34 cellular contexts compared by ENCODE assay signal in the genomic region with DNA sequence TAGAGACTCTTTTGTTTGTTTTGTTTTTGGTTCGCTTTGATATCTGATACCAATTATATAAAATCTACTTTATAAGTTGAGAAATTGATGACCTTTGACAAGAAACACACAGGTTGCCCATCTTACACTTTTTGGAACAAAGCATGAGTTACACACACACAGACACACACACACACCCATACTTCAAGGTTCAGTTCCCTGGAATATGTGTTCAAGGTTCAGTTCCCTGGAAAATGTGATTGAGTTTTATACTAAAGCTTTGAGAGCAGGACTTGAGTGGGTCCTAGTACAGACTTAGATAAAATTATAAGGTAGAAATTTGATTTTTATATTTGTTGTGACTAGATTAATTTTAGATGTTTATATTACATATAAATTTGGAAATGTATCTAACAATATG.
"Had no signal": no experiment of that assay in that cellular context is flagged by ENCODE, and none has a peak within 500 bp of the region (broad histone marks: within the 10 kb centered on the region; RNA-seq: fewer than 3 reads in every experiment).

No MANE protein-coding gene starts in this region.

- H3K36me3 ChIP-seq: ascending aorta, breast epithelium, cardiac muscle cell, colonic mucosa, esophagus squamous epithelium, gastroesophageal sphincter, WERI-Rb-1 had no signal

- FAIRE-seq: endometrium, endothelial cell of umbilical vein had no signal

- ATAC-seq: activated CD4-positive, alpha-beta T cell treated with anti-CD3 and anti-CD28 coated beads for 36 hours; activated CD8-positive, alpha-beta memory T cell treated with anti-CD3 and anti-CD28 coated beads, Interleukin-2, amount 10 ng/mL, durations not matched to agents 7 days and 5 days; activated CD8-positive, alpha-beta T cell treated with anti-CD3 and anti-CD28 coated beads, Interleukin-2, amount 10 ng/mL, durations not matched to agents 7 days and 5 days; activated naive CD4-positive, alpha-beta T cell treated with anti-CD3 and anti-CD28 coated beads, Interleukin-2, amount 50 U/mL, for 72 hours; activated T-cell treated with anti-CD3 and anti-CD28 coated beads, Interleukin-2, amount 50 U/mL, for 72 hours; gastroesophageal sphincter; T-helper 17 cell had no signal

- H3K9me3 Mint-ChIP-seq: activated CD4-positive, alpha-beta memory T cell treated with anti-CD3 and anti-CD28 coated beads for 36 hours; activated CD4-positive, alpha-beta T cell treated with anti-CD3 and anti-CD28 coated beads, Interleukin-2, amount 10 ng/mL, durations not matched to agents 24 days and 14 days; activated naive CD4-positive, alpha-beta T cell treated with anti-CD3 and anti-CD28 coated beads, Interleukin-2, amount 10 ng/mL, durations not matched to agents 7 days and 5 days; activated naive CD4-positive, alpha-beta T cell treated with anti-CD3 and anti-CD28 coated beads, Interleukin-2, amount 50 U/mL, for 72 hours; activated naive CD8-positive, alpha-beta T cell treated with anti-CD3 and anti-CD28 coated beads, Interleukin-2, amount 10 ng/mL, durations not matched to agents 7 days and 5 days; activated T-cell treated with anti-CD3 and anti-CD28 coated beads, Interleukin-2, amount 50 U/mL, for 72 hours; T-helper 2 cell treated with Interferon-gamma antibody and Interleukin-4, amounts not matched to agents 5 μg/mL and 100 μg/mL, for 36 hours had no signal

- H3K4me1 ChIP-seq: ascending aorta, breast epithelium, colonic mucosa, esophagus squamous epithelium, gastroesophageal sphincter had no signal

- H3K36me3 Mint-ChIP-seq: activated CD4-positive, alpha-beta memory T cell treated with anti-CD3 and anti-CD28 coated beads for 36 hours; activated CD8-positive, alpha-beta memory T cell treated with anti-CD3 and anti-CD28 coated beads, Interleukin-2, amount 10 ng/mL, durations not matched to agents 7 days and 5 days; activated naive CD4-positive, alpha-beta T cell treated with anti-CD3 and anti-CD28 coated beads, Interleukin-2, amount 10 ng/mL, durations not matched to agents 7 days and 5 days; activated naive CD4-positive, alpha-beta T cell treated with anti-CD3 and anti-CD28 coated beads, Interleukin-2, amount 50 U/mL, for 72 hours; activated naive CD8-positive, alpha-beta T cell treated with anti-CD3 and anti-CD28 coated beads, Interleukin-2, amount 10 ng/mL, durations not matched to agents 7 days and 5 days; brain had no signal

- H3K9me3 ChIP-seq: ascending aorta, breast epithelium, colonic mucosa, esophagus squamous epithelium, gastroesophageal sphincter had no signal

- H3K4me3 Mint-ChIP-seq: activated CD4-positive, alpha-beta memory T cell treated with anti-CD3 and anti-CD28 coated beads for 36 hours; activated CD4-positive, alpha-beta T cell treated with anti-CD3 and anti-CD28 coated beads for 36 hours; activated CD4-positive, alpha-beta T cell treated with anti-CD3 and anti-CD28 coated beads, Interleukin-2, amount 10 ng/mL, durations not matched to agents 24 days and 14 days; activated CD8-positive, alpha-beta memory T cell treated with anti-CD3 and anti-CD28 coated beads, Interleukin-2, amount 10 ng/mL, durations not matched to agents 7 days and 5 days; activated CD8-positive, alpha-beta T cell treated with anti-CD3 and anti-CD28 coated beads, Interleukin-2, amount 10 ng/mL, durations not matched to agents 7 days and 5 days; activated naive CD4-positive, alpha-beta T cell treated with anti-CD3 and anti-CD28 coated beads, Interleukin-2, amount 10 ng/mL, durations not matched to agents 7 days and 5 days; activated naive CD8-positive, alpha-beta T cell treated with anti-CD3 and anti-CD28 coated beads, Interleukin-2, amount 10 ng/mL, durations not matched to agents 7 days and 5 days; activated T-cell treated with anti-CD3 and anti-CD28 coated beads, Interleukin-2, amount 50 U/mL, for 72 hours; brain; T-helper 2 cell treated with Interferon-gamma antibody and Interleukin-4, amounts not matched to agents 5 μg/mL and 100 μg/mL, for 36 hours had no signal

- H3K27ac Mint-ChIP-seq: activated CD4-positive, alpha-beta memory T cell treated with anti-CD3 and anti-CD28 coated beads for 36 hours; activated CD4-positive, alpha-beta T cell treated with anti-CD3 and anti-CD28 coated beads for 36 hours; activated CD4-positive, alpha-beta T cell treated with anti-CD3 and anti-CD28 coated beads, Interleukin-2, amount 10 ng/mL, durations not matched to agents 24 days and 14 days; activated CD8-positive, alpha-beta memory T cell treated with anti-CD3 and anti-CD28 coated beads, Interleukin-2, amount 10 ng/mL, durations not matched to agents 7 days and 5 days; activated CD8-positive, alpha-beta T cell treated with anti-CD3 and anti-CD28 coated beads, Interleukin-2, amount 10 ng/mL, durations not matched to agents 7 days and 5 days; activated naive CD4-positive, alpha-beta T cell treated with anti-CD3 and anti-CD28 coated beads, Interleukin-2, amount 10 ng/mL, durations not matched to agents 7 days and 5 days; activated naive CD4-positive, alpha-beta T cell treated with anti-CD3 and anti-CD28 coated beads, Interleukin-2, amount 50 U/mL, for 72 hours; activated naive CD8-positive, alpha-beta T cell treated with anti-CD3 and anti-CD28 coated beads, Interleukin-2, amount 10 ng/mL, durations not matched to agents 7 days and 5 days; activated T-cell treated with anti-CD3 and anti-CD28 coated beads, Interleukin-2, amount 50 U/mL, for 72 hours; brain; T-helper 17 cell; T-helper 2 cell treated with Interferon-gamma antibody and Interleukin-4, amounts not matched to agents 5 μg/mL and 100 μg/mL, for 36 hours had no signal

- H3K4me1 Mint-ChIP-seq: activated CD4-positive, alpha-beta T cell treated with anti-CD3 and anti-CD28 coated beads for 36 hours; T-helper 17 cell had no signal

- H3K27ac ChIP-seq: ascending aorta, breast epithelium, cardiac muscle cell, colonic mucosa, epithelial cell of prostate, esophagus squamous epithelium, gastroesophageal sphincter, WERI-Rb-1 had no signal

- H3K27me3 ChIP-seq: ascending aorta, breast epithelium, cardiac muscle cell, colonic mucosa, esophagus squamous epithelium, gastroesophageal sphincter had no signal

- H3K4me3 ChIP-seq: ascending aorta, breast epithelium, cardiac muscle cell, colonic mucosa, esophagus squamous epithelium, gastroesophageal sphincter had no signal

- DNase-seq: activated CD4-positive, alpha-beta memory T cell treated with anti-CD3 and anti-CD28 coated beads for 36 hours; activated CD4-positive, alpha-beta T cell treated with anti-CD3 and anti-CD28 coated beads for 36 hours; activated CD4-positive, alpha-beta T cell treated with anti-CD3 and anti-CD28 coated beads, Interleukin-2, amount 10 ng/mL, durations not matched to agents 24 days and 14 days; activated CD4-positive, CD25-positive, alpha-beta regulatory T cell; activated CD4-positive, CD25-positive, alpha-beta regulatory T cell treated with anti-CD3 and anti-CD28 coated beads, Interleukin-2, amount 50 U/mL, for 72 hours; activated CD8-positive, alpha-beta memory T cell treated with anti-CD3 and anti-CD28 coated beads, Interleukin-2, amount 10 ng/mL, durations not matched to agents 7 days and 5 days; activated CD8-positive, alpha-beta memory T cell treated with anti-CD3 and anti-CD28 coated beads, Interleukin-2, amount 50 U/mL, for 4 hours; activated CD8-positive, alpha-beta T cell treated with anti-CD3 and anti-CD28 coated beads, Interleukin-2, amount 10 ng/mL, durations not matched to agents 7 days and 5 days; activated gamma-delta T cell; activated naive CD4-positive, alpha-beta T cell; activated naive CD4-positive, alpha-beta T cell treated with anti-CD3 and anti-CD28 coated beads, Interleukin-2, amount 10 ng/mL, durations not matched to agents 7 days and 5 days; activated naive CD8-positive, alpha-beta T cell treated with anti-CD3 and anti-CD28 coated beads, Interleukin-2, amount 10 ng/mL, durations not matched to agents 7 days and 5 days; activated T-cell treated with anti-CD3 and anti-CD28 coated beads, Interleukin-2, amount 50 U/mL, for 1 hour; activated T-cell treated with anti-CD3 and anti-CD28 coated beads, Interleukin-2, amount 50 U/mL, for 72 hours; central memory CD4-positive, alpha-beta T cell; cerebellar nuclear complex; colonic mucosa; effector CD8-positive, alpha-beta T cell; esophagus squamous epithelium; foreskin melanocyte; T-helper 1 cell; T-helper 17 cell; T1000; WERI-Rb-1 had no signal

- H3K27me3 Mint-ChIP-seq: activated CD4-positive, alpha-beta memory T cell treated with anti-CD3 and anti-CD28 coated beads for 36 hours; activated CD4-positive, alpha-beta T cell treated with anti-CD3 and anti-CD28 coated beads for 36 hours; activated CD4-positive, alpha-beta T cell treated with anti-CD3 and anti-CD28 coated beads, Interleukin-2, amount 10 ng/mL, durations not matched to agents 24 days and 14 days; activated CD8-positive, alpha-beta memory T cell treated with anti-CD3 and anti-CD28 coated beads, Interleukin-2, amount 10 ng/mL, durations not matched to agents 7 days and 5 days; activated naive CD4-positive, alpha-beta T cell treated with anti-CD3 and anti-CD28 coated beads, Interleukin-2, amount 10 ng/mL, durations not matched to agents 7 days and 5 days; activated naive CD8-positive, alpha-beta T cell treated with anti-CD3 and anti-CD28 coated beads, Interleukin-2, amount 10 ng/mL, durations not matched to agents 7 days and 5 days; brain had no signal
